In genomic region chr18:22283397-22283796, GRCh38 we compare ENCODE assay signal across 12 cellular contexts.
DNase-seq lines count a peak whose midpoint lies in the region; FAIRE-seq and TF ChIP-seq lines count a peak whose summit lies in the region.
"Had no signal": no experiment of that assay in that cellular context is flagged by ENCODE, and none has a peak within 500 bp of the region (broad histone marks: within the 10 kb centered on the region; RNA-seq: fewer than 3 reads in every experiment).

No MANE protein-coding gene starts in this region.

- no peak overlapping the region for H2AFZ ChIP-seq in endothelial cell of umbilical vein (ENCODE audit: low read depth, low read length)

- no peak overlapping the region for H3K4me2 ChIP-seq in endothelial cell of umbilical vein (ENCODE audit: insufficient read depth, low read length)

- H3K4me1 ChIP-seq in endothelial cell of umbilical vein (ENCODE audit: control insufficient read depth, extremely low read depth, insufficient read depth, low read length) = peaks cover 20% of the 10 kb centered on the region
- peaks cover 0 to 17% (median 9%) of the 10 kb centered on the region in 4 donors for H3K4me1 ChIP-seq in esophagus muscularis mucosa

- TF ChIP-seq CTCF in endothelial cell of umbilical vein (IDR thresholded peaks at IDR 0.05; ENCODE audit: extremely low read depth in 1 of 2, insufficient read depth in 1 of 2, low read depth in 1 of 2, low read length in 2 of 2) (no peak), lower leg skin (IDR thresholded peaks at IDR 0.05) (no peak), esophagus muscularis mucosa (IDR thresholded peaks at IDR 0.05) (no peak)

- CTCF ChIA-PET in endothelial cell of umbilical vein (lab: Charles Lee) = interaction anchor here (1.3 kb wide), 1 partner anchor 52 kb away, joined by 3 read pairs; no protein-coding TSS in a partner anchor

- 76 to 87% methylated on average over 3 of the region's 3 CpGs for WGBS in lower leg skin, 2 donors
- WGBS in esophagus muscularis mucosa = 83% methylated on average over 3 of the region's 3 CpGs

- H3K36me3 ChIP-seq in endothelial cell of umbilical vein (ENCODE audit: control insufficient read depth in 2 of 2, extremely low read depth in 1 of 2, insufficient read depth in 2 of 2, low read length in 2 of 2) (no peaks in the 10 kb centered on the region), esophagus muscularis mucosa (no peaks in the 10 kb centered on the region)

- POLR2A ChIA-PET in endothelial cell of umbilical vein (lab: Charles Lee) = no interaction called here

- peak overlapping the region; percentile 76 for H3K9ac ChIP-seq in endothelial cell of umbilical vein (replicated peaks; ENCODE audit: extremely low read depth, insufficient read depth, low read length)

- DNase-seq in DMS53 (lab: John Stamatoyannopoulos, UW) = peak; percentile 5
- DNase-seq in DMS53 treated with DMSO at 0.1 percent for 48 hours (lab: John Stamatoyannopoulos, UW; ENCODE audit: unreplicated experiment) = no peak
- peak; percentile 38 for DNase-seq in RPMI7951 (ENCODE audit: low read depth)
- DNase-seq in endothelial cell of umbilical vein (ENCODE audit: low read depth, low spot score) = peak; percentile 13
- DNase-seq in renal cortical epithelial cell (ENCODE audit: low read depth) = peak; percentile 45
- DNase-seq in lower leg skin (ENCODE audit: low spot score in 2 of 2) = no peak
- no peak for DNase-seq in H4 (ENCODE audit: low spot score)
- no peak for DNase-seq in esophagus muscularis mucosa (ENCODE audit: extremely low spot score)
- DNase-seq: activated CD4-positive, alpha-beta T cell treated with anti-CD3 and anti-CD28 coated beads for 1 hour; endodermal cell; kidney glomerular epithelial cell; nephron progenitor cell had no signal

- H3K4me3 ChIP-seq in endothelial cell of umbilical vein (replicated peaks in 1 of 3; ENCODE audit: insufficient read depth in 1 of 3, low read depth in 1 of 3, low read length in 3 of 3) (no peak overlapping the region), lower leg skin (ENCODE audit: low read depth, poor library complexity, severe bottlenecking) (no peak overlapping the region), esophagus muscularis mucosa (no peak overlapping the region)

- TF ChIP-seq POLR2A in endothelial cell of umbilical vein (IDR thresholded peaks at IDR 0.05; ENCODE audit: low read depth, low read length) (no peak), lower leg skin (IDR thresholded peaks at IDR 0.05) (no peak), esophagus muscularis mucosa (IDR thresholded peaks at IDR 0.05; ENCODE audit: low read depth) (no peak)

- H3K9me1 ChIP-seq in endothelial cell of umbilical vein (replicated peaks; ENCODE audit: control insufficient read depth, extremely low read depth, insufficient read depth, low read length) = no peaks in the 10 kb centered on the region

- intact Hi-C loops in endothelial cell of umbilical vein (cut with micrococcal nuclease) (loop anchor here (2.0 to 5.0 kb wide), 2 partner anchors 114 to 115 kb away; partner anchors contain the start of gene GATA6), lower leg skin (cut with DNase I; ENCODE audit: low total_unique reads) (no loop called here), esophagus muscularis mucosa (cut with DNase I) (loop anchor here (5.0 kb wide), 1 partner anchor 274 kb away; no protein-coding TSS in a partner anchor)

- BruUV-seq in endothelial cell of umbilical vein (replicated peaks; lab: Mats Ljungman, UMichigan) = no TSS peak

- FAIRE-seq in endothelial cell of umbilical vein (lab: Jason Lieb, UNC) = no peak

- no peaks in the 10 kb centered on the region for H3K79me2 ChIP-seq in endothelial cell of umbilical vein (ENCODE audit: control insufficient read depth, insufficient read depth, low read length)

- dilution Hi-C loops in endothelial cell of umbilical vein (cut with MboI; ENCODE audit: extremely low pct_ligation_motif_present, low sequenced_read_pairs) = no loop called here

- H3K27me3 ChIP-seq in endothelial cell of umbilical vein (ENCODE audit: control insufficient read depth in 2 of 2, insufficient read depth in 2 of 2, low read length in 2 of 2) (no peaks in the 10 kb centered on the region), esophagus muscularis mucosa (no peaks in the 10 kb centered on the region)

- H3K27ac ChIP-seq in endothelial cell of umbilical vein (ENCODE audit: insufficient read depth, low read depth, low read length) = peak overlapping the region; percentile 93
- no peak overlapping the region for H3K27ac ChIP-seq in esophagus muscularis mucosa (replicated peaks in 1 of 4)

- H3K9me3 ChIP-seq in endothelial cell of umbilical vein (replicated peaks; ENCODE audit: control insufficient read depth, insufficient read depth, low read length) (no peaks in the 10 kb centered on the region), esophagus muscularis mucosa (no peaks in the 10 kb centered on the region)

- no peak for TF ChIP-seq EP300 in esophagus muscularis mucosa (IDR thresholded peaks at IDR 0.05)

- H4K20me1 ChIP-seq in endothelial cell of umbilical vein (replicated peaks; ENCODE audit: control insufficient read depth, extremely low read depth, insufficient read depth, low read length) = no peaks in the 10 kb centered on the region

TF ChIP-seq in endothelial cell of umbilical vein, 7 proteins besides CTCF, POLR2A, EP300 and RAD21:
- TF ChIP-seq EZH2 (IDR thresholded peaks at IDR 0.05; ENCODE audit: borderline replicate concordance, low read depth, low read length, severe bottlenecking) (no peak), JUN (IDR thresholded peaks at IDR 0.05; ENCODE audit: borderline replicate concordance, insufficient read depth, insufficient read length, low read depth) (no peak), MAX (IDR thresholded peaks at IDR 0.05; ENCODE audit: insufficient read depth, insufficient read length) (no peak), GATA2 (IDR thresholded peaks at IDR 0.05; ENCODE audit: insufficient read depth, insufficient read length, low read depth, low read length) (no peak), MYC (IDR thresholded peaks at IDR 0.05; ENCODE audit: low read depth, low read length) (no peak), POLR2AphosphoS5 (IDR thresholded peaks at IDR 0.05; ENCODE audit: insufficient read depth, low read depth, low read length) (no peak), FOS (IDR thresholded peaks at IDR 0.05; ENCODE audit: borderline replicate concordance, insufficient read depth, low read length) (no peak)
TF ChIP-seq in endothelial cell of umbilical vein: peak in this region for 0.

Comparison
In these comparisons a context has a peak if more than half of its experiments do, and no peak if none do; other contexts are left out.
1. DNase-seq: peak in DMS53 (single experiment), RPMI7951 (single experiment), endothelial cell of umbilical vein (single experiment) and renal cortical epithelial cell (single experiment); none in DMS53 treated with DMSO at 0.1 percent for 48 hours (single experiment), lower leg skin (0 of 2), H4 (single experiment) and esophagus muscularis mucosa (single experiment).